Comparison of ENCODE assay signal across 8 cellular contexts in genomic region chr14:105419305-105420091, GRCh38. TPM values are rescaled to one million over a fixed set of nuclear protein-coding genes. Genes with fewer than 3 reads are reported as not detected.
A peak's percentile ranks its signal among the peaks of the same experiment; 100 is the strongest.
DNase-seq lines count a peak whose midpoint lies in the region; ATAC-seq and FAIRE-seq lines count a peak whose summit lies in the region.

Gene MTA1, plus strand, starts transcription at chr14:105419827. Its CDS starts 209 bp downstream, at chr14:105420036.

- peak within 1 kb of the TSS; percentile 64 for H3K4me3 ChIP-seq in MG63
- H3K4me3 ChIP-seq in duodenal mucosa (ENCODE audit: low read depth in 1 of 2, low read length in 2 of 2), result peak within 1 kb of the TSS; percentile 86 to 88

- CTCF ChIA-PET in activated CD4-positive, alpha-beta T cell treated with anti-CD3 and anti-CD28 coated beads for 36 hours (lab: Charles Lee), result no interaction called here

- intact Hi-C loops in activated CD4-positive, alpha-beta T cell treated with anti-CD3 and anti-CD28 coated beads for 36 hours (cut with DNase I, micrococcal nuclease), result loop anchor here (1.0 to 5.0 kb wide), 7 partner anchors 21 to 327 kb away; partner anchors contain the start of genes BRF1 (in 1 of the 2), CRIP2 (in 1 of the 2), TEDC1 (in 1 of the 2) and TEX22 (in 1 of the 2)

- DNase-seq in AG08396 (ENCODE audit: low spot score) (peak; percentile 84), MG63 (peak; percentile 38), lung microvascular endothelial cell (ENCODE audit: low read depth in 2 of 2) (peak; percentile 34 to 61), HTR-8/SVneo (ENCODE audit: insufficient read length, low spot score) (no peak)
- peak; percentile 72 for DNase-seq in activated CD4-positive, alpha-beta T cell treated with anti-CD3 and anti-CD28 coated beads for 36 hours
- no peak for DNase-seq in stimulated activated naive B cell treated with anti-CD40 and anti-IgM and Interleukin-4, amounts not matched to agents 10 μg/mL and 1 μg/mL and 100 μg/mL, for 72 hours

- peaks cover 21 to 43% of the 10 kb centered on the region in 2 donors for H3K4me1 ChIP-seq in duodenal mucosa (ENCODE audit: control insufficient read depth in 1 of 2, insufficient read depth in 2 of 2, low read length in 2 of 2)

- H3K9me3 ChIP-seq in MG63 (no peaks in the 10 kb centered on the region), duodenal mucosa (ENCODE audit: control insufficient read depth in 1 of 2, low read length in 2 of 2) (no peaks in the 10 kb centered on the region)

- H3K36me3 ChIP-seq in MG63, result no peaks in the 10 kb centered on the region; the same call in none of the 2 replicates
- H3K36me3 ChIP-seq in duodenal mucosa (ENCODE audit: control insufficient read depth in 1 of 2, insufficient read depth in 2 of 2, low read length in 2 of 2), result no peaks in the 10 kb centered on the region

- no peak for FAIRE-seq in HTR-8/SVneo (lab: Jason Lieb, UNC)

- POLR2A ChIA-PET in activated CD4-positive, alpha-beta T cell treated with anti-CD3 and anti-CD28 coated beads for 36 hours (lab: Charles Lee), result no interaction called here

- H3K36me3 Mint-ChIP-seq in activated CD4-positive, alpha-beta T cell treated with anti-CD3 and anti-CD28 coated beads for 36 hours (ENCODE audit: low read depth), result peaks cover 21% of the 10 kb centered on the region
- peaks cover 10 to 19% of the 10 kb centered on the region in 2 donors for H3K36me3 Mint-ChIP-seq in stimulated activated naive B cell treated with anti-CD40 and anti-IgM and Interleukin-4, amounts not matched to agents 10 μg/mL and 1 μg/mL and 100 μg/mL, for 72 hours

- H3K27ac ChIP-seq in duodenal mucosa (ENCODE audit: low read depth, low read length), result no peak within 1 kb of the TSS

- peak; percentile 58 for ATAC-seq in GM18868 (IDR thresholded peaks at IDR 0.05; ENCODE audit: unreplicated experiment)
- ATAC-seq in activated CD4-positive, alpha-beta T cell treated with anti-CD3 and anti-CD28 coated beads for 36 hours, result peak; percentile 67
- ATAC-seq in stimulated activated naive B cell treated with anti-CD40 and anti-IgM and Interleukin-4, amounts not matched to agents 10 μg/mL and 1 μg/mL and 100 μg/mL, for 72 hours (replicated peaks), result peak; percentile 46 to 60

- no peaks in the 10 kb centered on the region for H3K9me3 Mint-ChIP-seq in activated CD4-positive, alpha-beta T cell treated with anti-CD3 and anti-CD28 coated beads for 36 hours (ENCODE audit: low read depth)
- no peaks in the 10 kb centered on the region for H3K9me3 Mint-ChIP-seq in stimulated activated naive B cell treated with anti-CD40 and anti-IgM and Interleukin-4, amounts not matched to agents 10 μg/mL and 1 μg/mL and 100 μg/mL, for 72 hours

- no peaks in the 10 kb centered on the region for H3K27me3 Mint-ChIP-seq in activated CD4-positive, alpha-beta T cell treated with anti-CD3 and anti-CD28 coated beads for 36 hours
- peaks cover 0 to 2% of the 10 kb centered on the region in 2 donors for H3K27me3 Mint-ChIP-seq in stimulated activated naive B cell treated with anti-CD40 and anti-IgM and Interleukin-4, amounts not matched to agents 10 μg/mL and 1 μg/mL and 100 μg/mL, for 72 hours

- H3K27me3 ChIP-seq in MG63 (no peaks in the 10 kb centered on the region), duodenal mucosa (ENCODE audit: control insufficient read depth in 1 of 2, insufficient read depth in 2 of 2, low read length in 2 of 2) (no peaks in the 10 kb centered on the region)

- peaks cover 23% of the 10 kb centered on the region for H3K4me1 Mint-ChIP-seq in activated CD4-positive, alpha-beta T cell treated with anti-CD3 and anti-CD28 coated beads for 36 hours
- H3K4me1 Mint-ChIP-seq in stimulated activated naive B cell treated with anti-CD40 and anti-IgM and Interleukin-4, amounts not matched to agents 10 μg/mL and 1 μg/mL and 100 μg/mL, for 72 hours, result peaks cover 24 to 43% of the 10 kb centered on the region in 2 donors

- H3K9ac ChIP-seq in duodenal mucosa (ENCODE audit: low read depth in 1 of 2, low read length in 2 of 2), result peak within 1 kb of the TSS; percentile 87 to 90

- H3K4me3 Mint-ChIP-seq in activated CD4-positive, alpha-beta T cell treated with anti-CD3 and anti-CD28 coated beads for 36 hours, result peak within 1 kb of the TSS; percentile 81
- peak within 1 kb of the TSS; percentile 92 to 95 for H3K4me3 Mint-ChIP-seq in stimulated activated naive B cell treated with anti-CD40 and anti-IgM and Interleukin-4, amounts not matched to agents 10 μg/mL and 1 μg/mL and 100 μg/mL, for 72 hours

- H3K27ac Mint-ChIP-seq in activated CD4-positive, alpha-beta T cell treated with anti-CD3 and anti-CD28 coated beads for 36 hours, result peak within 1 kb of the TSS; percentile 13
- H3K27ac Mint-ChIP-seq in stimulated activated naive B cell treated with anti-CD40 and anti-IgM and Interleukin-4, amounts not matched to agents 10 μg/mL and 1 μg/mL and 100 μg/mL, for 72 hours, result peak within 1 kb of the TSS; percentile 97

RNA-seq across cellular contexts. Expression of gene MTA1, which starts in this region (rescaled TPM):
- total RNA-seq in MG63 (2014; rRNA removed; shearing (Covaris generic); ENCODE audit: low replicate concordance), result 20.6 and 46.5 TPM in 2 replicates
- 100 to 1,000 TPM; 136 to 152 TPM for total RNA-seq in activated CD4-positive, alpha-beta T cell treated with anti-CD3 and anti-CD28 coated beads for 36 hours
- 22.2 and 22.6 TPM in 2 replicates for total RNA-seq in lung microvascular endothelial cell

Comparison
In these comparisons a context has a peak if more than half of its experiments do, and no peak if none do; other contexts are left out.
1. DNase-seq: peak in AG08396 (single experiment), MG63 (single experiment), activated CD4-positive, alpha-beta T cell treated with anti-CD3 and anti-CD28 coated beads for 36 hours (single experiment) and lung microvascular endothelial cell (2 of 2); none in stimulated activated naive B cell treated with anti-CD40 and anti-IgM and Interleukin-4, amounts not matched to agents 10 μg/mL and 1 μg/mL and 100 μg/mL, for 72 hours (single experiment) and HTR-8/SVneo (single experiment).
2. Peak in every context shown above with its lines, with median percentiles within 50 percentile points of each other: ATAC-seq.